ENCODE assay signal across 17 cellular contexts in the genomic region with DNA sequence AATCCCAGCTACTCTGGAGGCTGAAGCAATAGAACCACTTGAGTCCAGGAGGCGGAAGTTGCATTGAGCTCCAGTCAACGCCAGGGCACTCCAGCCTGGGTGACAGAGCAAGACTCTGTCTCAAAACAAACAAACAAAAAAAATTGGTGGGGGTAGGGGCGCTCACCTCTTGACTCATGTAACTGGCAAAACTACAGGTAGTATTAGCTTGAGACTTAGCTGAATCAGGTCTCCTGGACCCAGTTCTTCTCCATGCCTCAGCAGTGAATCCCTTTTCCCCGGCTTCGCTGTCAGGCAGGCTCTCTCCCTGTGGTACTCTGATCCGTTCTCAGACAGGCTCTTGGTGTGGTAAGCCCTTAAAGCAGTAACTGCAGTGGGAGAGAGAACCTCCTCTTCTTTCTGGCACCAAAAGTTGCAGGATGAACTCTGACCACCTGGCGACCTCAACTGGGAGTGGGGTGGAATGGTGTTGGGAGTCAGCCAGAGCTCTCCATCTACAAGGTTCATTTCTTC. TPM values are rescaled to one million over a fixed set of nuclear protein-coding genes. Genes with fewer than 3 reads are reported as not detected.
A peak's percentile ranks its signal among the peaks of the same experiment; 100 is the strongest.
DNase-seq lines count a peak whose midpoint lies in the region; ATAC-seq, FAIRE-seq and TF ChIP-seq lines count a peak whose summit lies in the region.
"Had no signal": no experiment of that assay in that cellular context is flagged by ENCODE, and none has a peak within 500 bp of the region (broad histone marks: within the 10 kb centered on the region; RNA-seq: fewer than 3 reads in every experiment).

No MANE protein-coding gene starts in this region.

- H3K9me3 ChIP-seq in CD8-positive, alpha-beta T cell (ENCODE audit: low read length), result no peaks in the 10 kb centered on the region
- H3K9me3 ChIP-seq in K562 (replicated peaks; ENCODE audit: control insufficient read depth, insufficient read depth, low read depth, low read length) (no peaks in the 10 kb centered on the region), GM23248 (ENCODE audit: low read depth) (no peaks in the 10 kb centered on the region)
- H3K9me3 ChIP-seq: vagina had no signal

- H3K36me3 Mint-ChIP-seq in CD8-positive, alpha-beta T cell, result peaks cover 62% of the 10 kb centered on the region
- H3K36me3 Mint-ChIP-seq in naive thymus-derived CD8-positive, alpha-beta T cell, result peaks cover 8 to 66% (median 11%) of the 10 kb centered on the region in 3 donors
- peaks cover 29% of the 10 kb centered on the region for H3K36me3 Mint-ChIP-seq in HFFc6 (ENCODE audit: low read depth)
- H3K36me3 Mint-ChIP-seq in activated T-helper 17 cell treated with anti-CD3 and anti-CD28 coated beads, Interleukin-2, amount 50 U/mL, for 72 hours (ENCODE audit: low read depth), result peaks cover 91% of the 10 kb centered on the region

- peaks cover 39% of the 10 kb centered on the region for H3K4me1 Mint-ChIP-seq in CD8-positive, alpha-beta T cell (ENCODE audit: low read depth)
- peaks cover 20 to 51% (median 40%) of the 10 kb centered on the region in 4 donors for H3K4me1 Mint-ChIP-seq in naive thymus-derived CD8-positive, alpha-beta T cell
- H3K4me1 Mint-ChIP-seq in HFFc6 (ENCODE audit: low read depth), result peaks cover 44% of the 10 kb centered on the region
- peaks cover 32% of the 10 kb centered on the region for H3K4me1 Mint-ChIP-seq in activated T-helper 17 cell treated with anti-CD3 and anti-CD28 coated beads, Interleukin-2, amount 50 U/mL, for 72 hours

- no peak for DNase-seq in CD8-positive, alpha-beta T cell
- DNase-seq in NCI-H187 treated with DMSO at 0.1 percent for 48 hours (lab: John Stamatoyannopoulos, UW), result peak; percentile 5
- no peak for DNase-seq in K562 (ENCODE audit: extremely low read depth in 1 of 4, low spot score in 3 of 4)
- DNase-seq in naive thymus-derived CD8-positive, alpha-beta T cell, result no peak
- no peak for DNase-seq in HFFc6
- no peak for DNase-seq in GM23248
- no peak for DNase-seq in Right ventricle myocardium inferior (ENCODE audit: missing footprints)
- DNase-seq: activated CD4-positive, alpha-beta memory T cell treated with anti-CD3 and anti-CD28 coated beads for 36 hours; activated effector memory CD4-positive, alpha-beta T cell treated with Interleukin-2 at 50 U/mL for 16 hours; MM.1S; T-cell had no signal

- no peak overlapping the region for H3K27ac ChIP-seq in CD8-positive, alpha-beta T cell (ENCODE audit: low read depth, low read length)
- no peak overlapping the region for H3K27ac ChIP-seq in K562 (ENCODE audit: extremely low read depth, low read depth, low read length)
- no peak overlapping the region for H3K27ac ChIP-seq in GM23248
- H3K27ac ChIP-seq: cardiac muscle cell, epithelial cell of prostate, skin epidermis, vagina had no signal

- H3K9ac ChIP-seq in K562 (ENCODE audit: insufficient read depth in 1 of 2, low read depth in 2 of 2, low read length in 2 of 2) (no peak overlapping the region), GM23248 (no peak overlapping the region)

- no peak for TF ChIP-seq CTCF in CD8-positive, alpha-beta T cell (IDR thresholded peaks at IDR 0.05)
- TF ChIP-seq CTCF in K562 (IDR thresholded peaks at IDR 0.05 in 2 of 3, conservative IDR thresholded peaks at IDR 0.05 in 1 of 3; ENCODE audit: insufficient read depth in 2 of 3, low read depth in 1 of 3, low read length in 3 of 3) (peak in 2 of 3 experiments; percentile 3 to 29; a peak in 2 of 6 replicates), HFFc6 (IDR thresholded peaks at IDR 0.05) (no peak)

- no peak overlapping the region for H3K4me3 Mint-ChIP-seq in CD8-positive, alpha-beta T cell
- no peak overlapping the region for H3K4me3 Mint-ChIP-seq in naive thymus-derived CD8-positive, alpha-beta T cell
- no peak overlapping the region for H3K4me3 Mint-ChIP-seq in HFFc6
- H3K4me3 Mint-ChIP-seq in activated T-helper 17 cell treated with anti-CD3 and anti-CD28 coated beads, Interleukin-2, amount 50 U/mL, for 72 hours, result no peak overlapping the region
- H3K4me3 Mint-ChIP-seq: activated CD4-positive, alpha-beta memory T cell treated with anti-CD3 and anti-CD28 coated beads for 36 hours; B cell; T-cell had no signal

- peak overlapping the region; percentile 35 for H3K27ac Mint-ChIP-seq in CD8-positive, alpha-beta T cell
- H3K27ac Mint-ChIP-seq in naive thymus-derived CD8-positive, alpha-beta T cell, result peak overlapping the region in 9 of 10 donors; percentile 10 to 91 (median 48)
- H3K27ac Mint-ChIP-seq in HFFc6, result no peak overlapping the region
- H3K27ac Mint-ChIP-seq in activated T-helper 17 cell treated with anti-CD3 and anti-CD28 coated beads, Interleukin-2, amount 50 U/mL, for 72 hours, result no peak overlapping the region
- H3K27ac Mint-ChIP-seq: activated CD4-positive, alpha-beta memory T cell treated with anti-CD3 and anti-CD28 coated beads for 36 hours had no signal

- 71% methylated on average over 7 of the region's 7 CpGs for WGBS in K562 (ENCODE audit: insufficient coverage, low coverage, missing lambda C conversion rate)
- 83 to 84% methylated on average over 7 of the region's 7 CpGs for WGBS in GM23248 (ENCODE audit: low coverage in 1 of 2, low lambda C conversion rate in 2 of 2, missing lambda C conversion rate in 2 of 2), 2 experiments

- H3K9me2 ChIP-seq in GM23248 (ENCODE audit: insufficient read depth), result no peaks in the 10 kb centered on the region

- H3K79me2 ChIP-seq in K562 (ENCODE audit: control insufficient read depth, insufficient read depth, low read length), result no peaks in the 10 kb centered on the region; the same call in 2 of the 3 replicates
- H3K79me2 ChIP-seq in GM23248 (ENCODE audit: insufficient read depth), result no peaks in the 10 kb centered on the region

- H3K9me1 ChIP-seq in K562 (ENCODE audit: control insufficient read depth, insufficient read depth, low read length), result no peaks in the 10 kb centered on the region

- peaks cover 14% of the 10 kb centered on the region for H3K36me3 ChIP-seq in CD8-positive, alpha-beta T cell (ENCODE audit: insufficient read depth, low read length)
- peaks cover 42% of the 10 kb centered on the region for H3K36me3 ChIP-seq in K562 (ENCODE audit: control insufficient read depth, insufficient read depth, low read length)
- H3K36me3 ChIP-seq in GM23248 (ENCODE audit: low read depth), result no peaks in the 10 kb centered on the region; the same call in 1 of the 2 replicates

- BruUV-seq in K562 (replicated peaks; lab: Mats Ljungman, UMichigan), result no TSS peak

- H3K27me3 ChIP-seq in CD8-positive, alpha-beta T cell (ENCODE audit: insufficient read depth, low read length), result no peaks in the 10 kb centered on the region
- H3K27me3 ChIP-seq in K562 (ENCODE audit: control insufficient read depth in 2 of 2, insufficient read depth in 2 of 2, low read length in 2 of 2), result no peaks in the 10 kb centered on the region
- no peaks in the 10 kb centered on the region for H3K27me3 ChIP-seq in GM23248 (replicated peaks; ENCODE audit: insufficient read depth)
- H3K27me3 ChIP-seq: cardiac muscle cell, vagina had no signal

- no peaks in the 10 kb centered on the region for H3K27me3 Mint-ChIP-seq in CD8-positive, alpha-beta T cell (ENCODE audit: low read depth)
- H3K27me3 Mint-ChIP-seq in naive thymus-derived CD8-positive, alpha-beta T cell, result no peaks in the 10 kb centered on the region
- H3K27me3 Mint-ChIP-seq in HFFc6 (ENCODE audit: insufficient read depth), result no peaks in the 10 kb centered on the region; the same call in 1 of the 2 replicates
- no peaks in the 10 kb centered on the region for H3K27me3 Mint-ChIP-seq in activated T-helper 17 cell treated with anti-CD3 and anti-CD28 coated beads, Interleukin-2, amount 50 U/mL, for 72 hours
- H3K27me3 Mint-ChIP-seq: activated CD4-positive, alpha-beta memory T cell treated with anti-CD3 and anti-CD28 coated beads for 36 hours; B cell; T-cell had no signal

- TF ChIP-seq POLR2A in K562 (conservative IDR thresholded peaks at IDR 0.05), result no peak

- H3K4me2 ChIP-seq in K562 (ENCODE audit: insufficient read depth, low read length) (no peak overlapping the region), GM23248 (ENCODE audit: unreplicated experiment) (no peak overlapping the region)

- FAIRE-seq in K562 (lab: Jason Lieb, UNC), result no peak

- H3K4me3 ChIP-seq in CD8-positive, alpha-beta T cell (ENCODE audit: low read depth, low read length), result no peak overlapping the region
- H3K4me3 ChIP-seq in K562 (no peak overlapping the region), GM23248 (no peak overlapping the region)
- H3K4me3 ChIP-seq: cardiac muscle cell, skin epidermis, vagina had no signal

- peak in 1 of 2 experiments; percentile 47; a peak in 2 of 4 replicates for TF ChIP-seq RAD21 in K562 (CRISPR knock-in tag; conservative IDR thresholded peaks at IDR 0.05 in 1 of 2, IDR thresholded peaks at IDR 0.05 in 1 of 2)

- H3F3A ChIP-seq in GM23248 (ENCODE audit: insufficient read depth), result peaks cover 23% of the 10 kb centered on the region

- H3K9me3 Mint-ChIP-seq in CD8-positive, alpha-beta T cell, result no peaks in the 10 kb centered on the region
- H3K9me3 Mint-ChIP-seq in naive thymus-derived CD8-positive, alpha-beta T cell, result peaks cover 0 to 2% (median 0%) of the 10 kb centered on the region in 9 donors
- no peaks in the 10 kb centered on the region for H3K9me3 Mint-ChIP-seq in HFFc6
- H3K9me3 Mint-ChIP-seq in activated T-helper 17 cell treated with anti-CD3 and anti-CD28 coated beads, Interleukin-2, amount 50 U/mL, for 72 hours, result no peaks in the 10 kb centered on the region
- H3K9me3 Mint-ChIP-seq: activated CD4-positive, alpha-beta memory T cell treated with anti-CD3 and anti-CD28 coated beads for 36 hours; T-cell had no signal

- peaks cover 39% of the 10 kb centered on the region for H3K4me1 ChIP-seq in CD8-positive, alpha-beta T cell (ENCODE audit: insufficient read depth, low read length)
- H3K4me1 ChIP-seq in K562 (replicated peaks in 1 of 2; ENCODE audit: control insufficient read depth in 2 of 2, insufficient read depth in 2 of 2, low read length in 2 of 2), result no peaks in the 10 kb centered on the region; a peak in 1 of 5 replicates
- peaks cover 28% of the 10 kb centered on the region for H3K4me1 ChIP-seq in GM23248 (ENCODE audit: insufficient read depth)

- H4K20me1 ChIP-seq in K562 (replicated peaks; ENCODE audit: control insufficient read depth, insufficient read depth, low read length) (no peaks in the 10 kb centered on the region), GM23248 (ENCODE audit: insufficient read depth) (no peaks in the 10 kb centered on the region)

- CTCF ChIA-PET in CD8-positive, alpha-beta T cell (lab: Charles Lee), result interaction anchor here (2.0 kb wide), 1 partner anchor 21 kb away, joined by 9 read pairs; no protein-coding TSS in a partner anchor
- CTCF ChIA-PET in K562 (lab: Yijun Ruan, JAX; ENCODE audit: low intra/inter-chr PET ratio), result interaction anchor here (0.7 kb wide), 1 partner anchor 215 kb away, joined by 3 read pairs; no protein-coding TSS in a partner anchor

- in situ Hi-C loops in K562 (cut with MboI), result no loop called here
- in situ Hi-C loops in GM23248 (cut with MboI), result loop anchor here (25.0 kb wide), 1 partner anchor 488 kb away; no protein-coding TSS in a partner anchor

- ATAC-seq in CD8-positive, alpha-beta T cell, result no peak
- no peak; the same call in 2 of the 3 replicates for ATAC-seq in K562
- ATAC-seq in naive thymus-derived CD8-positive, alpha-beta T cell, result no peak
- ATAC-seq in Right ventricle myocardium inferior, result no peak
- ATAC-seq in activated T-helper 17 cell treated with anti-CD3 and anti-CD28 coated beads, Interleukin-2, amount 50 U/mL, for 72 hours (replicated peaks), result no peak
- ATAC-seq: T-cell had no signal

- no peak for TF ChIP-seq EP300 in K562 (IDR thresholded peaks at IDR 0.05; ENCODE audit: low read length)

- H2AFZ ChIP-seq in K562 (ENCODE audit: low read depth, low read length) (no peak overlapping the region), GM23248 (no peak overlapping the region)

- POLR2A ChIA-PET in CD8-positive, alpha-beta T cell (lab: Charles Lee), result interaction anchor here (0.5 kb wide), 1 partner anchor 149 kb away, joined by 4 read pairs; no protein-coding TSS in a partner anchor
- POLR2A ChIA-PET in K562 (lab: Yijun Ruan, JAX), result interaction anchor here (0.6 to 3.0 kb wide), 6 partner anchors 12 to 708 kb away, joined by 3 to 13 read pairs (median 4); partner anchors contain the start of gene SLC9A8
- POLR2A ChIA-PET in naive thymus-derived CD8-positive, alpha-beta T cell (lab: Charles Lee), result interaction anchor here (1.7 kb wide), 1 partner anchor 13 kb away, joined by 6 read pairs; the partner anchor contains the start of gene SLC9A8

- intact Hi-C loops in CD8-positive, alpha-beta T cell (cut with DNase I, micrococcal nuclease), result no loop called here
- intact Hi-C loops in K562 (cut with micrococcal nuclease), result no loop called here
- intact Hi-C loops in Right ventricle myocardium inferior (cut with DNase I), result no loop called here

RNA-seq across cellular contexts. Expression of gene SLC9A8, which starts 12.9 kb away (rescaled TPM):
- total RNA-seq in CD8-positive, alpha-beta T cell, result 10 to 100 TPM; 30.7 to 32.9 TPM
- total RNA-seq in K562 (2011; cell fraction: chromatin; rRNA removed; ENCODE audit: low replicate concordance), result 30.2 and 34.7 TPM in 2 replicates
- 26.8 and 36.1 TPM in 2 replicates for total RNA-seq in K562 (2011; cell fraction: nucleolus; rRNA removed)
- total RNA-seq in K562 (2011; cell fraction: nucleoplasm; rRNA removed), result 19.1 and 25.0 TPM in 2 replicates
- 5.0 and 11.7 TPM in 2 replicates for total RNA-seq in K562 (2014; rRNA removed)
- 4.9 and 5.9 TPM in 2 replicates for total RNA-seq in K562 (2014; rRNA removed; fragmentation: Illumina TruSeq; extraction: Trizol)
- total RNA-seq in K562 (2015; rRNA removed; fragmentation: Illumina TruSeq; extraction: Trizol), result 4.9 and 9.7 TPM in 2 replicates
- total RNA-seq in K562 (2021), result 8.0 and 8.8 TPM in 2 replicates
- polyA plus RNA-seq in K562 (2011; rRNA removed), result 2.9 and 4.4 TPM in 2 replicates
- polyA plus RNA-seq in K562 (2011; cell fraction: cytosol; rRNA removed), result 2.6 TPM in 2 replicates
- 16.6 and 24.2 TPM in 2 replicates for polyA plus RNA-seq in K562 (2011; cell fraction: nucleus; rRNA removed)
- 5.3 and 9.7 TPM in 2 replicates for polyA plus RNA-seq in K562 (2012)
- 5.7 and 6.3 TPM in 2 replicates for polyA plus RNA-seq in K562 (2014; fragmentation: Illumina TruSeq; extraction: Trizol)
- polyA plus RNA-seq in K562 (2014; fragmentation: Nextera tagmentation; extraction: Ambion mirVana), result under 1 TPM; 0.56 to 0.76 TPM
- polyA plus RNA-seq in K562 (2014; rRNA removed), result 4.7 and 5.4 TPM in 2 replicates
- 16.2 and 17.9 TPM in 2 replicates for polyA minus RNA-seq in K562 (2011; rRNA and poly(A)+ RNA removed)
- polyA minus RNA-seq in K562 (2011; cell fraction: cytosol; rRNA and poly(A)+ RNA removed), result 1.8 and 3.2 TPM in 2 replicates
- polyA minus RNA-seq in K562 (2011; cell fraction: nucleus; rRNA and poly(A)+ RNA removed), result 17.5 and 25.3 TPM in 2 replicates
- total RNA-seq in naive thymus-derived CD8-positive, alpha-beta T cell, result 10 to 100 TPM; 28.3 to 29.3 TPM
- polyA plus RNA-seq in naive thymus-derived CD8-positive, alpha-beta T cell, result 1 to 10 TPM; 4.7 to 9.0 (median 6.0) TPM
- 1 to 10 TPM; 7.1 to 8.0 (median 7.4) TPM for total RNA-seq in HFFc6 (2021; fragmentation: NEBNext Ultra II Directional; extraction: Animal tissue kit (Norgen Biotek cat#: 25700))
- total RNA-seq in GM23248 (2014; rRNA removed; shearing (Covaris generic)), result 5.0 and 6.3 TPM in 2 replicates
- 3.2 and 4.2 TPM in 2 replicates for polyA plus RNA-seq in GM23248 (2016; fragmentation: Nextera tagmentation; extraction: Ambion mirVana)
- 4.7 TPM for total RNA-seq in Right ventricle myocardium inferior
- 10 to 100 TPM; 17.7 to 18.3 TPM for total RNA-seq in activated T-helper 17 cell treated with anti-CD3 and anti-CD28 coated beads, Interleukin-2, amount 50 U/mL, for 72 hours

Comparison
In these comparisons a context has a peak if more than half of its experiments do, and no peak if none do; other contexts are left out.
1. H3K27ac Mint-ChIP-seq: peak in CD8-positive, alpha-beta T cell (single experiment) and naive thymus-derived CD8-positive, alpha-beta T cell (9 of 10); none in HFFc6 (single experiment) and activated T-helper 17 cell treated with anti-CD3 and anti-CD28 coated beads, Interleukin-2, amount 50 U/mL, for 72 hours (single experiment).
2. CTCF ChIP-seq: peak in K562 (2 of 3); none in CD8-positive, alpha-beta T cell (single experiment) and HFFc6 (single experiment).